In the genomic region with DNA sequence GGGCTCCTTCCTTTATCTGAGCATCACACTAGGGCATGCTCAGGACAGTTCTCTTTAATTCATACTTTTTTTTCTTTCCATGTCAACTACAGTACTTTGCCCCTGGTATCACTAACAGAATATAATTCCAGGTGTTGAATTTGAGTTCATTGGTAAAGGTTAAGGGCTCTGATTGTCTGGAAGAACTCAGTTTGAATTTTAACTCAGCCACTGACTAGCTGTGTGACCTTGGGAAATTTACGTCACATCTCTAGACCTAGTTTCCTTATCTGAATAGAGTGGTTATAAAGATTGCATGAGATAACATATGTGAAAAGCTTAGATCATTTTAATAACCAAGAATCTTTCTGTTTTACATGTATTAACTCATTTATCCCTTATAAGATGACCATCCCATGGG, we compare ENCODE assay signal across 11 cellular contexts. TPM values are rescaled to one million over a fixed set of nuclear protein-coding genes. Genes with fewer than 3 reads are reported as not detected.
DNase-seq lines count a peak whose midpoint lies in the region; ATAC-seq and TF ChIP-seq lines count a peak whose summit lies in the region.
"Had no signal": no experiment of that assay in that cellular context is flagged by ENCODE, and none has a peak within 500 bp of the region (broad histone marks: within the 10 kb centered on the region; RNA-seq: fewer than 3 reads in every experiment).

No MANE protein-coding gene starts in this region.

- H3K27me3 ChIP-seq in upper lobe of left lung (no peaks in the 10 kb centered on the region), BE2C (no peaks in the 10 kb centered on the region)

- TF ChIP-seq POLR2A in upper lobe of left lung (IDR thresholded peaks at IDR 0.05) = no peak

- H3K27ac ChIP-seq in epithelial cell of prostate = peak overlapping the region; percentile 68
- H3K27ac ChIP-seq in upper lobe of left lung = no peak overlapping the region

- no peak for TF ChIP-seq EP300 in upper lobe of left lung (IDR thresholded peaks at IDR 0.05)

- peak; percentile 4 for ATAC-seq in GM18519 (IDR thresholded peaks at IDR 0.05; ENCODE audit: low FRiP score, unreplicated experiment)
- peak; percentile 11 for ATAC-seq in GM21423 (IDR thresholded peaks at IDR 0.05; ENCODE audit: unreplicated experiment)
- ATAC-seq in HG03196 (IDR thresholded peaks at IDR 0.05; ENCODE audit: unreplicated experiment) = peak; percentile 21
- ATAC-seq in upper lobe of left lung (ENCODE audit: low FRiP score in 2 of 2) = no peak

- H3K9me3 ChIP-seq in upper lobe of left lung (peaks cover 0 to 4% (median 0%) of the 10 kb centered on the region in 4 donors), BE2C (no peaks in the 10 kb centered on the region)

- H3K4me3 ChIP-seq in upper lobe of left lung = no peak overlapping the region
- no peak overlapping the region for H3K4me3 ChIP-seq in BE2C (ENCODE audit: low read depth, low read length)

- H3K36me3 ChIP-seq in upper lobe of left lung (no peaks in the 10 kb centered on the region), BE2C (no peaks in the 10 kb centered on the region)

- peaks cover 0 to 3% (median 0%) of the 10 kb centered on the region in 4 donors for H3K4me1 ChIP-seq in upper lobe of left lung
- H3K4me1 ChIP-seq in BE2C = peaks cover 6% of the 10 kb centered on the region

- TF ChIP-seq CTCF in upper lobe of left lung (IDR thresholded peaks at IDR 0.05) = no peak
- TF ChIP-seq CTCF in BE2C (IDR thresholded peaks at IDR 0.05; ENCODE audit: low read depth, low read length) = no peak

- no peak for DNase-seq in epithelial cell of prostate (ENCODE audit: low read depth, low spot score)
- no peak for DNase-seq in CD1c-positive myeloid dendritic cell (ENCODE audit: extremely low spot score)
- DNase-seq in NCI-H510A (lab: John Stamatoyannopoulos, UW) = no peak
- no peak for DNase-seq in upper lobe of left lung
- no peak for DNase-seq in BE2C
- DNase-seq: aorta, foreskin melanocyte, naive B cell had no signal

- 78 to 80% methylated on average over 1 of the region's 1 CpG for WGBS in upper lobe of left lung, 2 donors

RNA-seq across cellular contexts. Expression of gene ZC3H12C, which starts 15.9 kb away (rescaled TPM):
- 10 to 100 TPM in 5 of 6 donors, 1 to 10 TPM in 1; 5.5 to 24.5 (median 14.6) TPM for total RNA-seq in upper lobe of left lung
- polyA plus RNA-seq in BE2C (2012; ENCODE audit: insufficient read depth, insufficient read length, low read depth) = 4.1 TPM

Comparison
In these comparisons a context has a peak if more than half of its experiments do, and no peak if none do; other contexts are left out.
1. ATAC-seq: peak in GM18519 (single experiment), GM21423 (single experiment) and HG03196 (single experiment); none in upper lobe of left lung (0 of 2).